17 cellular contexts compared by ENCODE assay signal in the genomic region with DNA sequence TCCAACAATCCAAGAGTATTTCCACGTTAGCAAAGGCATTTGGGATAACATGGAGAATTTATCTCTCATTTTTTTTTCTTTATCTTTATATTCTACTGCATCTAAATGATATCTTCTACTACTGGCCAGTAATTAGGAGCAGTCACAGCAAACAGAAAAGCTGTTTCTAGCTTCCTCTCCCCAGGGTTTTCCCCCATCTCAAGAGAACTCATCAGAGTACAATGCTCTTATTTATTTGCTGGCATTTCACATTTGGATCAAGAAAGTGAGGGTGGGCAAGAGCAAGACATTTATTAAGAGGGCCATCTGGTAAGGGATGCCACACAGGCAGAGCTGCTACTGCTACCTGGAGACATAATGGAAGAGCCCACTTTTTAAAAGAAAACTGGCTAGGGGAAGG.
DNase-seq lines count a peak whose midpoint lies in the region; ATAC-seq and TF ChIP-seq lines count a peak whose summit lies in the region.
"Had no signal": no experiment of that assay in that cellular context is flagged by ENCODE, and none has a peak within 500 bp of the region (broad histone marks: within the 10 kb centered on the region; RNA-seq: fewer than 3 reads in every experiment).

No MANE protein-coding gene starts in this region.

- H3K27ac ChIP-seq in GM23338 (ENCODE audit: low read depth) (no peak overlapping the region), WERI-Rb-1 (no peak overlapping the region; the same call in none of the 2 replicates), right cardiac atrium (ENCODE audit: low read length) (no peak overlapping the region)
- H3K27ac ChIP-seq: BLaER1 treated with 17β-estradiol and CSF1 and Interleukin-3, amounts not matched to agents 10 nM and 100 nM; HL-60 had no signal

- no peaks in the 10 kb centered on the region for H3K27me3 ChIP-seq in GM23338 (ENCODE audit: insufficient read depth)
- no peaks in the 10 kb centered on the region for H3K27me3 ChIP-seq in WERI-Rb-1 (ENCODE audit: insufficient read depth, low read depth, severe bottlenecking)
- H3K27me3 ChIP-seq in right cardiac atrium (ENCODE audit: control insufficient read depth, insufficient read depth): no peaks in the 10 kb centered on the region
- H3K27me3 ChIP-seq: BLaER1 treated with 17β-estradiol and CSF1 and Interleukin-3, amounts not matched to agents 10 nM and 100 nM had no signal

- WGBS in right cardiac atrium: 40% methylated on average over 1 of the region's 1 CpG

- H3F3A ChIP-seq in GM23338 (replicated peaks; ENCODE audit: low read depth): no peaks in the 10 kb centered on the region

- no peak overlapping the region for H3K27ac Mint-ChIP-seq in GM23338
- H3K27ac Mint-ChIP-seq: CD4-positive, CD25-positive, alpha-beta regulatory T cell; HFFc6 had no signal

- H3K36me3 ChIP-seq in GM23338 (ENCODE audit: insufficient read depth) (no peaks in the 10 kb centered on the region), WERI-Rb-1 (no peaks in the 10 kb centered on the region)
- H3K36me3 ChIP-seq: BLaER1 treated with 17β-estradiol and CSF1 and Interleukin-3, amounts not matched to agents 10 nM and 100 nM had no signal

- no peak for TF ChIP-seq CTCF in GM23338 (conservative IDR thresholded peaks at IDR 0.05; ENCODE audit: low read depth in 2 of 2)
- no peak for TF ChIP-seq CTCF in WERI-Rb-1 (IDR thresholded peaks at IDR 0.05; ENCODE audit: low read depth, low read length)

- intact Hi-C loops in left colon (cut with DNase I, micrococcal nuclease): no loop called here
- intact Hi-C loops in right cardiac atrium (cut with DNase I): no loop called here

- no peaks in the 10 kb centered on the region for H3K79me2 ChIP-seq in GM23338 (replicated peaks; ENCODE audit: insufficient read depth)

- no peaks in the 10 kb centered on the region for H3K9me2 ChIP-seq in GM23338 (ENCODE audit: insufficient read depth)

- ATAC-seq in GM23338 (no peak), left colon (no peak), right cardiac atrium (no peak)

- H3K4me2 ChIP-seq in GM23338: no peak overlapping the region
- H3K4me2 ChIP-seq: BLaER1 treated with 17β-estradiol and CSF1 and Interleukin-3, amounts not matched to agents 10 nM and 100 nM had no signal

- no peaks in the 10 kb centered on the region for H4K20me1 ChIP-seq in GM23338 (replicated peaks; ENCODE audit: insufficient read depth)
- H4K20me1 ChIP-seq: BLaER1 treated with 17β-estradiol and CSF1 and Interleukin-3, amounts not matched to agents 10 nM and 100 nM had no signal

- H3K9me3 Mint-ChIP-seq in GM23338: no peaks in the 10 kb centered on the region
- H3K9me3 Mint-ChIP-seq: HFFc6 had no signal

- H3K9me3 ChIP-seq in WERI-Rb-1 (ENCODE audit: severe bottlenecking): no peaks in the 10 kb centered on the region
- H3K9me3 ChIP-seq in right cardiac atrium (ENCODE audit: control insufficient read depth, low read length): no peaks in the 10 kb centered on the region
- H3K9me3 ChIP-seq: BLaER1 treated with 17β-estradiol and CSF1 and Interleukin-3, amounts not matched to agents 10 nM and 100 nM had no signal

- H3K27me3 Mint-ChIP-seq in GM23338 (ENCODE audit: insufficient read depth, low read depth, poor library complexity): no peaks in the 10 kb centered on the region
- H3K27me3 Mint-ChIP-seq: CD4-positive, CD25-positive, alpha-beta regulatory T cell had no signal

- peaks cover 6% of the 10 kb centered on the region; the same call in 2 of the 3 replicates for H3K4me1 Mint-ChIP-seq in GM23338
- H3K4me1 Mint-ChIP-seq: CD4-positive, CD25-positive, alpha-beta regulatory T cell had no signal

- DNase-seq in NCI-H2171 treated with DMSO at 0.1 percent for 48 hours (lab: John Stamatoyannopoulos, UW) (peak; percentile 26), NCI-H2171 (lab: John Stamatoyannopoulos, UW) (no peak), GM23338 (ENCODE audit: low spot score) (no peak), WERI-Rb-1 (no peak), cerebellar cortex (ENCODE audit: low spot score) (peak; percentile 5), T1000 (lab: John Stamatoyannopoulos, UW) (no peak), left colon (no peak), right cardiac atrium (no peak)
- DNase-seq: ACHN; Calu3; CD4-positive, CD25-positive, alpha-beta regulatory T cell; DMS79 treated with DMSO at 0.1 percent for 48 hours; EL; HCEC 1CT; HFFc6 had no signal

- no peaks in the 10 kb centered on the region for H3K36me3 Mint-ChIP-seq in GM23338 (ENCODE audit: low read depth)
- H3K36me3 Mint-ChIP-seq: CD4-positive, CD25-positive, alpha-beta regulatory T cell had no signal

- H3K4me1 ChIP-seq in GM23338 (ENCODE audit: insufficient read depth): peaks cover 4% of the 10 kb centered on the region
- no peaks in the 10 kb centered on the region for H3K4me1 ChIP-seq in right cardiac atrium (ENCODE audit: control insufficient read depth, insufficient read depth, low read length)
- H3K4me1 ChIP-seq: BLaER1 treated with 17β-estradiol and CSF1 and Interleukin-3, amounts not matched to agents 10 nM and 100 nM had no signal

- H2AFZ ChIP-seq in GM23338: peak overlapping the region; percentile 91; the same call in 1 of the 2 replicates

- H3K4me3 ChIP-seq in GM23338 (no peak overlapping the region), WERI-Rb-1 (ENCODE audit: low read depth, low read length) (peak overlapping the region; percentile 29; the same call in 1 of the 2 replicates), right cardiac atrium (ENCODE audit: low read length) (no peak overlapping the region)
- H3K4me3 ChIP-seq: BLaER1 treated with 17β-estradiol and CSF1 and Interleukin-3, amounts not matched to agents 10 nM and 100 nM had no signal

- no peak overlapping the region for H3K4me3 Mint-ChIP-seq in GM23338
- H3K4me3 Mint-ChIP-seq: CD4-positive, CD25-positive, alpha-beta regulatory T cell; HFFc6 had no signal

TF ChIP-seq in GM23338, 12 proteins besides CTCF, POLR2A, EP300 and RAD21:
- TF ChIP-seq STAT1 (IDR thresholded peaks at IDR 0.05; ENCODE audit: unreplicated experiment): no peak
- no peak for TF ChIP-seq POLR2AphosphoS5 (IDR thresholded peaks at IDR 0.05; ENCODE audit: low read depth)
- TF ChIP-seq, protein P1, sequence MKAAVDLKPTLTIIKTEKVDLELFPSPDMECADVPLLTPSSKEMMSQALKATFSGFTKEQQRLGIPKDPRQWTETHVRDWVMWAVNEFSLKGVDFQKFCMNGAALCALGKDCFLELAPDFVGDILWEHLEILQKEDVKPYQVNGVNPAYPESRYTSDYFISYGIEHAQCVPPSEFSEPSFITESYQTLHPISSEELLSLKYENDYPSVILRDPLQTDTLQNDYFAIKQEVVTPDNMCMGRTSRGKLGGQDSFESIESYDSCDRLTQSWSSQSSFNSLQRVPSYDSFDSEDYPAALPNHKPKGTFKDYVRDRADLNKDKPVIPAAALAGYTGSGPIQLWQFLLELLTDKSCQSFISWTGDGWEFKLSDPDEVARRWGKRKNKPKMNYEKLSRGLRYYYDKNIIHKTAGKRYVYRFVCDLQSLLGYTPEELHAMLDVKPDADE (IDR thresholded peaks at IDR 0.05): no peak
- no peak for TF ChIP-seq REST (IDR thresholded peaks at IDR 0.05; ENCODE audit: unreplicated experiment)
- TF ChIP-seq NANOG (IDR thresholded peaks at IDR 0.05; ENCODE audit: borderline replicate concordance): no peak
- no peak for TF ChIP-seq EZH2 (IDR thresholded peaks at IDR 0.05; ENCODE audit: low read depth, unreplicated experiment)
- TF ChIP-seq CREB1 (CRISPR knock-in tag; IDR thresholded peaks at IDR 0.05; ENCODE audit: low read depth): no peak
- TF ChIP-seq ZNF331 (CRISPR knock-in tag; IDR thresholded peaks at IDR 0.05; ENCODE audit: low read depth): no peak

Comparison
In these comparisons a context has a peak if more than half of its experiments do, and no peak if none do; other contexts are left out.
1. DNase-seq: peak in NCI-H2171 treated with DMSO at 0.1 percent for 48 hours (single experiment) and cerebellar cortex (single experiment); none in NCI-H2171 (single experiment), GM23338 (single experiment), WERI-Rb-1 (single experiment), T1000 (single experiment), left colon (0 of 2) and right cardiac atrium (0 of 3).